ENCODE assay signal across 20 cellular contexts in the genomic region with DNA sequence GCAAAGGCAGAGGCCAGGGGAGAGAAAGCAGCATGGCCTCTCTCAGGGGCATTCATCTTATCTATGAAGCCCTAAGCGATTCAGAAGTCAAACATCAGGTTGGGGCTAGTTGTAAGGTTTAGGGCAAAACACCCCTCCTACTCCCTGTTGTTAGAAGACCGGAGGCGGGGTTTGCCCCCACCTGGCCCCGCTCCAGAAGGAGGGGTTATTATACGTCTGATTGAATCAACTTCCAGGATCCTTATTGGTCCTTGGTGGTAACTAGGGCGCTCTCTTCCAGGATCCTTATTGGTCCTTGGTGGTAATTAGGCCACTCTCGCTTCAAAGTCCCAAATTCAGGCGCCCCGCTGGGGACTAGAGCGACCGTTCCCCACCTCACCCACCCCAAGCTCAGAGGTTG. TPM values are rescaled to one million over a fixed set of nuclear protein-coding genes. Genes with fewer than 3 reads are reported as not detected.
DNase-seq lines count a peak whose midpoint lies in the region; ATAC-seq and TF ChIP-seq lines count a peak whose summit lies in the region.
"Had no signal": no experiment of that assay in that cellular context is flagged by ENCODE, and none has a peak within 500 bp of the region (broad histone marks: within the 10 kb centered on the region; RNA-seq: fewer than 3 reads in every experiment).

No MANE protein-coding gene starts in this region.

- H3K4me3 ChIP-seq in BLaER1 treated with 17β-estradiol and CSF1 and Interleukin-3, amounts not matched to agents 10 nM and 100 nM, result no peak overlapping the region
- H3K4me3 ChIP-seq in H7 (ENCODE audit: insufficient read depth, low read depth, low read length) (no peak overlapping the region), RWPE2 (ENCODE audit: severe bottlenecking) (no peak overlapping the region), GM23248 (no peak overlapping the region), MG63 (no peak overlapping the region)
- H3K4me3 ChIP-seq: GM12878, HAP-1 had no signal

- DNase-seq in H7 (peak; percentile 54), RWPE2 (ENCODE audit: low spot score) (no peak), glutamatergic neuron (no peak), GM23248 (no peak), MG63 (no peak)
- DNase-seq in activated T-cell treated with anti-CD3 and anti-CD28 coated beads, Interleukin-2, amount 50 U/mL, for 72 hours, result no peak
- DNase-seq: CD4-positive, alpha-beta memory T cell; DMS153; DMS79; GOT3; Karpas-422; KBM-7 had no signal

- H3K4me1 Mint-ChIP-seq in glutamatergic neuron (ENCODE audit: low read depth, unreplicated experiment), result peaks cover 4% of the 10 kb centered on the region
- H3K4me1 Mint-ChIP-seq in activated T-cell treated with anti-CD3 and anti-CD28 coated beads, Interleukin-2, amount 50 U/mL, for 72 hours (ENCODE audit: low read depth), result peaks cover 2% of the 10 kb centered on the region
- H3K4me1 Mint-ChIP-seq: CD4-positive, alpha-beta memory T cell had no signal

- no peak overlapping the region for H3K27ac Mint-ChIP-seq in glutamatergic neuron (ENCODE audit: unreplicated experiment)
- H3K27ac Mint-ChIP-seq in activated T-cell treated with anti-CD3 and anti-CD28 coated beads, Interleukin-2, amount 50 U/mL, for 72 hours, result no peak overlapping the region
- H3K27ac Mint-ChIP-seq: B cell, IgD-negative memory B cell had no signal

- no peaks in the 10 kb centered on the region for H3K9me2 ChIP-seq in GM23248 (ENCODE audit: insufficient read depth)

- peak overlapping the region in 7 of 11 experiments; percentile 7 to 63 (median 38); a peak in 13 of 22 replicates for H3K4me2 ChIP-seq in BLaER1 treated with 17β-estradiol and CSF1 and Interleukin-3, amounts not matched to agents 10 nM and 100 nM
- H3K4me2 ChIP-seq in GM23248 (ENCODE audit: unreplicated experiment), result no peak overlapping the region

- no peak overlapping the region for H3K9ac ChIP-seq in BLaER1 treated with 17β-estradiol and CSF1 and Interleukin-3, amounts not matched to agents 10 nM and 100 nM
- H3K9ac ChIP-seq in GM23248, result no peak overlapping the region

- peaks cover 0 to 3% (median 0%) of the 10 kb centered on the region in 11 experiments; a peak in 2 of 22 replicates for H3K9me3 ChIP-seq in BLaER1 treated with 17β-estradiol and CSF1 and Interleukin-3, amounts not matched to agents 10 nM and 100 nM (replicated peaks in 1 of 11)
- H3K9me3 ChIP-seq in RWPE2 (ENCODE audit: severe bottlenecking), result no peaks in the 10 kb centered on the region
- H3K9me3 ChIP-seq in GM23248 (ENCODE audit: low read depth), result no peaks in the 10 kb centered on the region
- H3K9me3 ChIP-seq in MG63, result no peaks in the 10 kb centered on the region
- H3K9me3 ChIP-seq: HAP-1 had no signal

- ATAC-seq in RWPE2 (ENCODE audit: low read depth), result no peak
- ATAC-seq in GM21737 (IDR thresholded peaks at IDR 0.05; ENCODE audit: unreplicated experiment), result no peak
- no peak for ATAC-seq in activated T-cell treated with anti-CD3 and anti-CD28 coated beads, Interleukin-2, amount 50 U/mL, for 72 hours (replicated peaks in 1 of 2)
- ATAC-seq: GM12878, HepG2 had no signal

- no peaks in the 10 kb centered on the region for H4K20me1 ChIP-seq in BLaER1 treated with 17β-estradiol and CSF1 and Interleukin-3, amounts not matched to agents 10 nM and 100 nM
- no peaks in the 10 kb centered on the region for H4K20me1 ChIP-seq in GM23248 (ENCODE audit: insufficient read depth)

- H3K9me3 Mint-ChIP-seq in glutamatergic neuron (ENCODE audit: unreplicated experiment), result peaks cover 2% of the 10 kb centered on the region
- H3K9me3 Mint-ChIP-seq in activated T-cell treated with anti-CD3 and anti-CD28 coated beads, Interleukin-2, amount 50 U/mL, for 72 hours, result peaks cover 0 to 2% of the 10 kb centered on the region in 2 donors
- H3K9me3 Mint-ChIP-seq: CD4-positive, alpha-beta memory T cell had no signal

- H3K36me3 Mint-ChIP-seq in glutamatergic neuron (ENCODE audit: unreplicated experiment), result no peaks in the 10 kb centered on the region
- H3K36me3 Mint-ChIP-seq in activated T-cell treated with anti-CD3 and anti-CD28 coated beads, Interleukin-2, amount 50 U/mL, for 72 hours (ENCODE audit: insufficient read depth in 2 of 2), result no peaks in the 10 kb centered on the region
- H3K36me3 Mint-ChIP-seq: CD14-positive monocyte; CD4-positive, alpha-beta memory T cell; IgD-negative memory B cell had no signal

- in situ Hi-C loops in GM23248 (cut with MboI), result no loop called here

- no peaks in the 10 kb centered on the region for H3K27me3 ChIP-seq in BLaER1 treated with 17β-estradiol and CSF1 and Interleukin-3, amounts not matched to agents 10 nM and 100 nM
- no peaks in the 10 kb centered on the region for H3K27me3 ChIP-seq in H7 (ENCODE audit: control insufficient read depth, insufficient read depth, low read length)
- H3K27me3 ChIP-seq in RWPE2 (ENCODE audit: insufficient read depth, poor library complexity, severe bottlenecking), result no peaks in the 10 kb centered on the region
- no peaks in the 10 kb centered on the region for H3K27me3 ChIP-seq in GM23248 (replicated peaks; ENCODE audit: insufficient read depth)
- no peaks in the 10 kb centered on the region for H3K27me3 ChIP-seq in MG63

- H3K27ac ChIP-seq in BLaER1 treated with 17β-estradiol and CSF1 and Interleukin-3, amounts not matched to agents 10 nM and 100 nM, result no peak overlapping the region
- peak overlapping the region; percentile 8 for H3K27ac ChIP-seq in RWPE2 (ENCODE audit: poor library complexity, severe bottlenecking)
- no peak overlapping the region for H3K27ac ChIP-seq in GM23248

- no peaks in the 10 kb centered on the region for H3K27me3 Mint-ChIP-seq in glutamatergic neuron (ENCODE audit: unreplicated experiment)
- no peaks in the 10 kb centered on the region for H3K27me3 Mint-ChIP-seq in activated T-cell treated with anti-CD3 and anti-CD28 coated beads, Interleukin-2, amount 50 U/mL, for 72 hours (ENCODE audit: low read depth)
- H3K27me3 Mint-ChIP-seq: CD4-positive, alpha-beta memory T cell; IgD-negative memory B cell had no signal

- peaks cover 0 to 21% (median 15%) of the 10 kb centered on the region in 10 experiments; a peak in 14 of 20 replicates for H3K4me1 ChIP-seq in BLaER1 treated with 17β-estradiol and CSF1 and Interleukin-3, amounts not matched to agents 10 nM and 100 nM
- H3K4me1 ChIP-seq in RWPE2 (ENCODE audit: insufficient read depth, poor library complexity, severe bottlenecking), result peaks cover 4% of the 10 kb centered on the region
- no peaks in the 10 kb centered on the region for H3K4me1 ChIP-seq in GM23248 (ENCODE audit: insufficient read depth)
- H3K4me1 ChIP-seq: HAP-1 had no signal

- no peak overlapping the region for H2AFZ ChIP-seq in GM23248

- H3K79me2 ChIP-seq in GM23248 (ENCODE audit: insufficient read depth), result no peaks in the 10 kb centered on the region

- H3K4me3 Mint-ChIP-seq in glutamatergic neuron (ENCODE audit: unreplicated experiment), result peak overlapping the region; percentile 61
- H3K4me3 Mint-ChIP-seq in activated T-cell treated with anti-CD3 and anti-CD28 coated beads, Interleukin-2, amount 50 U/mL, for 72 hours, result no peak overlapping the region
- H3K4me3 Mint-ChIP-seq: B cell; CD14-positive monocyte; CD4-positive, alpha-beta memory T cell; IgD-negative memory B cell had no signal

- H3F3A ChIP-seq in GM23248 (ENCODE audit: insufficient read depth), result no peaks in the 10 kb centered on the region

- TF ChIP-seq CTCF in RWPE2 (IDR thresholded peaks at IDR 0.05; ENCODE audit: poor library complexity, severe bottlenecking) (no peak), glutamatergic neuron (IDR thresholded peaks at IDR 0.05; ENCODE audit: partially characterized antibody, unreplicated experiment) (no peak)

- H3K36me3 ChIP-seq in BLaER1 treated with 17β-estradiol and CSF1 and Interleukin-3, amounts not matched to agents 10 nM and 100 nM, result no peaks in the 10 kb centered on the region
- H3K36me3 ChIP-seq in H7 (replicated peaks; ENCODE audit: control insufficient read depth, insufficient read depth, low read length), result no peaks in the 10 kb centered on the region
- H3K36me3 ChIP-seq in RWPE2 (ENCODE audit: low read depth), result no peaks in the 10 kb centered on the region
- H3K36me3 ChIP-seq in GM23248 (ENCODE audit: low read depth), result no peaks in the 10 kb centered on the region
- H3K36me3 ChIP-seq in MG63, result no peaks in the 10 kb centered on the region
- H3K36me3 ChIP-seq: HAP-1 had no signal

- WGBS in GM23248 (ENCODE audit: low coverage in 1 of 2, low lambda C conversion rate in 2 of 2, missing lambda C conversion rate in 2 of 2), 2 experiments, result 69 to 73% methylated on average over 11 of the region's 11 CpGs

RNA-seq across cellular contexts. Expression of gene SMTN, which starts 12.1 kb away (rescaled TPM):
- total RNA-seq in H7 (2014; rRNA removed; shearing (Covaris generic)), result 10.7 and 21.0 TPM in 2 replicates
- 13.3 TPM for total RNA-seq in glutamatergic neuron (ENCODE audit: unreplicated experiment)
- total RNA-seq in GM23248 (2014; rRNA removed; shearing (Covaris generic)), result 160 and 175 TPM in 2 replicates
- 96.7 and 98.1 TPM in 2 replicates for polyA plus RNA-seq in GM23248 (2016; fragmentation: Nextera tagmentation; extraction: Ambion mirVana)
- total RNA-seq in activated T-cell treated with anti-CD3 and anti-CD28 coated beads, Interleukin-2, amount 50 U/mL, for 72 hours, result 10 to 100 TPM; 33.1 to 40.2 TPM
- 26.0 and 37.7 TPM in 2 replicates for total RNA-seq in MG63 (2014; rRNA removed; shearing (Covaris generic); ENCODE audit: low replicate concordance)

RNA-seq across cellular contexts. Expression of gene SELENOM, which starts 38.4 kb away (rescaled TPM):
- 14.6 and 22.4 TPM in 2 replicates for total RNA-seq in H7 (2014; rRNA removed; shearing (Covaris generic))
- 40.9 TPM for total RNA-seq in glutamatergic neuron (ENCODE audit: unreplicated experiment)
- total RNA-seq in GM23248 (2014; rRNA removed; shearing (Covaris generic)), result 216 and 268 TPM in 2 replicates
- 522 and 537 TPM in 2 replicates for polyA plus RNA-seq in GM23248 (2016; fragmentation: Nextera tagmentation; extraction: Ambion mirVana)
- 10 to 100 TPM in 1 of 2 donors, 1 to 10 TPM in 1; 6.8 to 13.5 TPM for total RNA-seq in activated T-cell treated with anti-CD3 and anti-CD28 coated beads, Interleukin-2, amount 50 U/mL, for 72 hours
- 72.5 and 98.8 TPM in 2 replicates for total RNA-seq in MG63 (2014; rRNA removed; shearing (Covaris generic); ENCODE audit: low replicate concordance)

RNA-seq across cellular contexts. Expression of gene INPP5J, which starts 53.8 kb away (rescaled TPM):
- total RNA-seq in H7 (2014; rRNA removed; shearing (Covaris generic)), result 10.6 and 11.9 TPM in 2 replicates
- total RNA-seq in glutamatergic neuron (ENCODE audit: unreplicated experiment), result 15.4 TPM
- total RNA-seq in GM23248 (2014; rRNA removed; shearing (Covaris generic)), result 0.13 TPM in 1 of 2 replicates, not detected in the other
- 0.15 and 0.26 TPM in 2 replicates for polyA plus RNA-seq in GM23248 (2016; fragmentation: Nextera tagmentation; extraction: Ambion mirVana)
- under 1 TPM; 0.29 to 0.37 TPM for total RNA-seq in activated T-cell treated with anti-CD3 and anti-CD28 coated beads, Interleukin-2, amount 50 U/mL, for 72 hours
- not detected in 2 replicates for total RNA-seq in MG63 (2014; rRNA removed; shearing (Covaris generic); ENCODE audit: low replicate concordance)
- polyA plus RNA-seq: CD14-positive monocyte; CD4-positive, alpha-beta memory T cell; IgD-negative memory B cell had no signal
